ENCODE assay signal across 21 cellular contexts in genomic region chr1:202276081-202276715, GRCh38.
"Had no signal": no experiment of that assay in that cellular context is flagged by ENCODE, and none has a peak within 500 bp of the region (broad histone marks: within the 10 kb centered on the region; RNA-seq: fewer than 3 reads in every experiment).

No MANE protein-coding gene starts in this region.

- ATAC-seq: effector memory CD8-positive, alpha-beta T cell; left ventricle myocardium superior; lower lobe of right lung; natural killer cell treated with Interleukin-12 subunit alpha and Interleukin-12 subunit beta and Interleukin-15 and Interleukin-18, amount 100 ng/mL, for 72 hours; sciatic nerve; stimulated activated memory B cell treated with anti-CD40 and anti-IgM and Interleukin-4, amounts not matched to agents 10 μg/mL and 1 μg/mL and 100 μg/mL, for 72 hours; stimulated activated naive CD8-positive, alpha-beta T cell treated with anti-CD3 and anti-CD28 coated beads, Interleukin-15, Interleukin-2, amounts not matched to agents 100 U/mL and 50 U/mL, for 24 hours; upper lobe of right lung had no signal

- H3K4me1 Mint-ChIP-seq: naive B cell; neural crest cell; stimulated activated memory B cell treated with anti-CD40 and anti-IgM and Interleukin-4, amounts not matched to agents 10 μg/mL and 1 μg/mL and 100 μg/mL, for 72 hours had no signal

- DNase-seq: cortex of kidney; effector memory CD8-positive, alpha-beta T cell; hypothalamus; immature natural killer cell; left ventricle myocardium superior; lower lobe of right lung; naive B cell; stimulated activated CD4-positive, alpha-beta T cell treated with anti-CD3 and anti-CD28 coated beads, Interleukin-4, amount 100 ng/mL, for 4 hours; stimulated activated naive CD8-positive, alpha-beta T cell treated with anti-CD3 and anti-CD28 coated beads, Interleukin-15, Interleukin-2, amounts not matched to agents 100 U/mL and 50 U/mL, for 24 hours; upper lobe of right lung had no signal

- H3K4me3 Mint-ChIP-seq: effector memory CD8-positive, alpha-beta T cell; immature natural killer cell; naive B cell; natural killer cell treated with Interleukin-12 subunit alpha and Interleukin-12 subunit beta and Interleukin-15 and Interleukin-18, amount 100 ng/mL, for 72 hours; neural crest cell; stimulated activated memory B cell treated with anti-CD40 and anti-IgM and Interleukin-4, amounts not matched to agents 10 μg/mL and 1 μg/mL and 100 μg/mL, for 72 hours had no signal

- H3K27me3 Mint-ChIP-seq: natural killer cell treated with Interleukin-12 subunit alpha and Interleukin-12 subunit beta and Interleukin-15 and Interleukin-18, amount 100 ng/mL, for 72 hours had no signal

- H3K4me1 ChIP-seq: lower lobe of right lung, parathyroid adenoma, prostate gland, right atrium auricular region, uterus had no signal

- H3K27me3 ChIP-seq: right atrium auricular region, tibial nerve, upper lobe of right lung, uterus had no signal

- H3K9me3 ChIP-seq: lower lobe of right lung, prostate gland, right atrium auricular region, thoracic aorta, tibial nerve, upper lobe of right lung, uterus had no signal

- H3K79me2 ChIP-seq: parathyroid adenoma had no signal

- H3K36me3 ChIP-seq: lower lobe of right lung, prostate gland, right atrium auricular region, tibial nerve, upper lobe of right lung, uterus had no signal

- H3K36me3 Mint-ChIP-seq: naive B cell; natural killer cell treated with Interleukin-12 subunit alpha and Interleukin-12 subunit beta and Interleukin-15 and Interleukin-18, amount 100 ng/mL, for 72 hours; stimulated activated memory B cell treated with anti-CD40 and anti-IgM and Interleukin-4, amounts not matched to agents 10 μg/mL and 1 μg/mL and 100 μg/mL, for 72 hours had no signal

- H3K27ac Mint-ChIP-seq: natural killer cell treated with Interleukin-12 subunit alpha and Interleukin-12 subunit beta and Interleukin-15 and Interleukin-18, amount 100 ng/mL, for 72 hours; stimulated activated memory B cell treated with anti-CD40 and anti-IgM and Interleukin-4, amounts not matched to agents 10 μg/mL and 1 μg/mL and 100 μg/mL, for 72 hours had no signal

- H3K9ac ChIP-seq: parathyroid adenoma had no signal

- H3K4me3 ChIP-seq: lower lobe of right lung, prostate gland, right atrium auricular region, smooth muscle cell, thoracic aorta, tibial nerve, upper lobe of right lung, uterus had no signal

- H2AFZ ChIP-seq: parathyroid adenoma had no signal

- H3K4me2 ChIP-seq: smooth muscle cell had no signal

- H3K27ac ChIP-seq: lower lobe of right lung, parathyroid adenoma, prostate gland, right atrium auricular region, thoracic aorta, tibial nerve, upper lobe of right lung, uterus had no signal

- H3K9me3 Mint-ChIP-seq: effector memory CD8-positive, alpha-beta T cell; immature natural killer cell; naive B cell; natural killer cell treated with Interleukin-12 subunit alpha and Interleukin-12 subunit beta and Interleukin-15 and Interleukin-18, amount 100 ng/mL, for 72 hours; stimulated activated memory B cell treated with anti-CD40 and anti-IgM and Interleukin-4, amounts not matched to agents 10 μg/mL and 1 μg/mL and 100 μg/mL, for 72 hours had no signal
